ENCODE assay signal across 1 cellular context in the genomic region with DNA sequence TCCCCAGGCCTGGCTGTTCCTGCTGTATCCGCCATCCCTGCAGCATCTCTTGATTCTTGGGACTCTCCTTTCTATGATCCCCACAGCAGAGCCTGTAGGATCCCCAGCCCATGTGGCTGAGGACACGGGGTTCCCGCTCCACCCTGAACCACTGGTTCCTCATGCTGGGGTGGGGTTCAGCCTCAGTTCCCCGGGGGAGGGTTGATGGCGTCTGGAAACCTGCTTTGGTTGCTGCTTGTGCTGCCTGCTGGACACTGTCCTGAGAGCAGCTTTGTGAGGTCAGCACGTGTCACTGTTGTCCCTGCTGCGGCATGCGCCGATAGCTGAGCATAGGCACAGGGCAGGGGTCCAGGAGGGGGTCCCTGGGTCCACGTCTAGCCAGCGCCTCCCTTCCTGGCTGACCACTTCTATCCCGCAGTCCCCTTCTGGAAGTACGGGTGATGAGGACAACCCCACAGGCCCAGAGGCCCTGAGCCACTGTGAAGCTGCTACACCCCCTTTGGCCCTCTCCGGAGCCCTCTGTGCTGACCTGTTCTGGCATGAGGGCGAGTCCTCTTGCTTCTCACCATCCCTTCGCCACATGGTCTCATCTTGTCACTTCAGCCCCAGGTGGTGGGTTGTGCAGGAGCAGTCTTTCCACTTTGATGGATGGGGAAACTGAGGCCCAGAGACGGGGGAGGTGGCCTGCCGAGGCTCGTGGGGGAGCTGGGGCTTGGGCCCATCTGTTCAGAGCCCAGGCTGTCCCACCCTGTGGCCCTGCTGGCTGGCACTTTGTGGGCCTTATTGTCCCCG.
TF ChIP-seq lines count a peak whose summit lies in the region.

No MANE protein-coding gene starts in this region.

TF ChIP-seq in IMR-90, 13 proteins besides CTCF, POLR2A, EP300 and RAD21:
- no peak for TF ChIP-seq BHLHE40 (IDR thresholded peaks at IDR 0.05; ENCODE audit: low read depth, low read length)
- TF ChIP-seq RCOR1 (IDR thresholded peaks at IDR 0.05; ENCODE audit: insufficient replicate concordance, low read length) = no peak
- no peak for TF ChIP-seq SMC3 (IDR thresholded peaks at IDR 0.05; ENCODE audit: low read depth, low read length)
- no peak for TF ChIP-seq MAZ (IDR thresholded peaks at IDR 0.05; ENCODE audit: borderline replicate concordance, low read depth, low read length)
